In the genomic region with DNA sequence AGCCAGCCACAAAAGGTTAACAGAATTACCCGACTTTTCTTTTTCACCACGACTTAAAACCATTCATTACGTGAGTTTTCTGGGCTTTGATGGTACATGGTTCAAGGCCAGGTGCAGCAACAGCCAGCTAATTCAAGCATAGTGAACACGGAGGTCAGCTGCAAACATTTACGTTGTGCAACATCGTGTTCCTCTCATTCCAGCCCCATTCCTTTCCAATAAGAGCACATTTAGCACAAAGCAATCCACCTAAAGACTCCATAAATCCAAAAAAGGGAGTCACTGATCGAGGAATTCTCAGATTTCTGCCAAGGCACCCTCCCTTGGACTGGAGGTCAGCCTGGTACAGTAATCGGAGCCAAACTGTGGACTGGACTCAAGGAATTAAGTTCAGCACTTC, we compare ENCODE assay signal across 9 cellular contexts. TPM values are rescaled to one million over a fixed set of nuclear protein-coding genes. Genes with fewer than 3 reads are reported as not detected.
DNase-seq lines count a peak whose midpoint lies in the region; ATAC-seq, FAIRE-seq and TF ChIP-seq lines count a peak whose summit lies in the region.
"Had no signal": no experiment of that assay in that cellular context is flagged by ENCODE, and none has a peak within 500 bp of the region (broad histone marks: within the 10 kb centered on the region; RNA-seq: fewer than 3 reads in every experiment).

No MANE protein-coding gene starts in this region.

- H3K4me3 Mint-ChIP-seq in stimulated activated memory B cell treated with anti-CD40 and anti-IgM and Interleukin-4, amounts not matched to agents 10 μg/mL and 1 μg/mL and 100 μg/mL, for 72 hours = no peak overlapping the region
- H3K4me3 Mint-ChIP-seq: dendritic cell treated with granulocyte-macrophage colony-stimulating factor and Interleukin-4, amounts not matched to agents 40 ng/mL and 50 ng/mL, for 4 days had no signal

- no TSS peak for BruUV-seq in OCI-LY7 (replicated peaks; lab: Mats Ljungman, UMichigan)

- H3K27me3 Mint-ChIP-seq in stimulated activated memory B cell treated with anti-CD40 and anti-IgM and Interleukin-4, amounts not matched to agents 10 μg/mL and 1 μg/mL and 100 μg/mL, for 72 hours = no peaks in the 10 kb centered on the region
- H3K27me3 Mint-ChIP-seq: dendritic cell treated with granulocyte-macrophage colony-stimulating factor and Interleukin-4, amounts not matched to agents 40 ng/mL and 50 ng/mL, for 4 days had no signal

- no peaks in the 10 kb centered on the region; the same call in 1 of the 2 replicates for H3K36me3 ChIP-seq in OCI-LY7 (ENCODE audit: insufficient read depth, low read length)
- H3K36me3 ChIP-seq in rectal smooth muscle tissue (ENCODE audit: control insufficient read depth, insufficient read depth, low read length) = no peaks in the 10 kb centered on the region
- no peaks in the 10 kb centered on the region; the same call in 1 of the 2 replicates for H3K36me3 ChIP-seq in WERI-Rb-1

- POLR2A ChIA-PET in OCI-LY7 (lab: Charles Lee) = interaction anchor here (0.6 to 3.7 kb wide), 9 partner anchors 10 to 622 kb away, joined by 3 to 19 read pairs (median 3); no protein-coding TSS in a partner anchor

- no peaks in the 10 kb centered on the region for H3K9me2 ChIP-seq in OCI-LY7 (ENCODE audit: insufficient read depth, low read length)

- H4K20me1 ChIP-seq in OCI-LY7 (ENCODE audit: insufficient read depth, low read length) = 0 out of 2 replicates have a peak, but pooled peaks cover 4% of the 10 kb centered on the region

- CTCF ChIA-PET in OCI-LY7 (lab: Charles Lee; ENCODE audit: unreplicated experiment) = no interaction called here

- H3K4me2 ChIP-seq in OCI-LY7 (ENCODE audit: low read length) = peak overlapping the region; percentile 55

- H3K4me3 ChIP-seq in OCI-LY7 (ENCODE audit: low read depth, low read length, poor library complexity, severe bottlenecking) (no peak overlapping the region), fibroblast of pulmonary artery (replicated peaks; ENCODE audit: low read depth, low read length) (no peak overlapping the region), rectal smooth muscle tissue (ENCODE audit: low read length) (peak overlapping the region; percentile 50), WERI-Rb-1 (ENCODE audit: low read depth, low read length) (no peak overlapping the region)

- no peak overlapping the region for H3K27ac Mint-ChIP-seq in stimulated activated memory B cell treated with anti-CD40 and anti-IgM and Interleukin-4, amounts not matched to agents 10 μg/mL and 1 μg/mL and 100 μg/mL, for 72 hours
- H3K27ac Mint-ChIP-seq: dendritic cell treated with granulocyte-macrophage colony-stimulating factor and Interleukin-4, amounts not matched to agents 40 ng/mL and 50 ng/mL, for 4 days had no signal

- ATAC-seq in stimulated activated memory B cell treated with anti-CD40 and anti-IgM and Interleukin-4, amounts not matched to agents 10 μg/mL and 1 μg/mL and 100 μg/mL, for 72 hours = no peak

- H3K36me3 Mint-ChIP-seq in stimulated activated memory B cell treated with anti-CD40 and anti-IgM and Interleukin-4, amounts not matched to agents 10 μg/mL and 1 μg/mL and 100 μg/mL, for 72 hours = no peaks in the 10 kb centered on the region

- no peaks in the 10 kb centered on the region for H3K9me3 Mint-ChIP-seq in stimulated activated memory B cell treated with anti-CD40 and anti-IgM and Interleukin-4, amounts not matched to agents 10 μg/mL and 1 μg/mL and 100 μg/mL, for 72 hours
- H3K9me3 Mint-ChIP-seq: dendritic cell treated with granulocyte-macrophage colony-stimulating factor and Interleukin-4, amounts not matched to agents 40 ng/mL and 50 ng/mL, for 4 days had no signal

- H3K4me1 Mint-ChIP-seq in stimulated activated memory B cell treated with anti-CD40 and anti-IgM and Interleukin-4, amounts not matched to agents 10 μg/mL and 1 μg/mL and 100 μg/mL, for 72 hours = no peaks in the 10 kb centered on the region

- TF ChIP-seq POLR2A in GM12891 (IDR thresholded peaks at IDR 0.05; ENCODE audit: low read depth, low read length) = no peak

- H3K4me1 ChIP-seq in OCI-LY7 (ENCODE audit: insufficient read depth, low read length, poor library complexity, severe bottlenecking) (peaks cover 55% of the 10 kb centered on the region), rectal smooth muscle tissue (ENCODE audit: control insufficient read depth, insufficient read depth, low read length) (peaks cover 23% of the 10 kb centered on the region)

- TF ChIP-seq CTCF in OCI-LY7 (conservative IDR thresholded peaks at IDR 0.05; ENCODE audit: low read length) (no peak), fibroblast of pulmonary artery (IDR thresholded peaks at IDR 0.05; ENCODE audit: low read length, missing control alignments) (no peak), WERI-Rb-1 (IDR thresholded peaks at IDR 0.05; ENCODE audit: low read depth, low read length) (no peak)

- H3K27ac ChIP-seq in OCI-LY7 (ENCODE audit: low read depth, low read length, poor library complexity, severe bottlenecking) (peak overlapping the region; percentile 63), rectal smooth muscle tissue (ENCODE audit: low read depth, low read length) (peak overlapping the region; percentile 68), WERI-Rb-1 (no peak overlapping the region)

- H3K79me2 ChIP-seq in OCI-LY7 (ENCODE audit: insufficient read depth, low read depth, low read length) = no peaks in the 10 kb centered on the region

- H3K9me3 ChIP-seq in OCI-LY7 (ENCODE audit: low read length) (no peaks in the 10 kb centered on the region), WERI-Rb-1 (ENCODE audit: severe bottlenecking) (no peaks in the 10 kb centered on the region)

- FAIRE-seq in GM12891 (lab: Jason Lieb, UNC) = peak; percentile 20

- no peak overlapping the region for H2AFZ ChIP-seq in OCI-LY7 (ENCODE audit: low read length)

- H3K9ac ChIP-seq in rectal smooth muscle tissue (ENCODE audit: low read length) = no peak overlapping the region

- intact Hi-C loops in OCI-LY7 (cut with micrococcal nuclease; ENCODE audit: unreplicated experiment) = no loop called here

- no peaks in the 10 kb centered on the region for H3K27me3 ChIP-seq in rectal smooth muscle tissue (ENCODE audit: control insufficient read depth, insufficient read depth, low read length)
- no peaks in the 10 kb centered on the region for H3K27me3 ChIP-seq in WERI-Rb-1 (ENCODE audit: insufficient read depth, low read depth, severe bottlenecking)

- DNase-seq in GM12891 (ENCODE audit: insufficient read length, low spot score) (no peak), OCI-LY7 (ENCODE audit: low spot score) (no peak), fibroblast of pulmonary artery (ENCODE audit: low read depth) (peak; percentile 95), WERI-Rb-1 (no peak), retina (no peak), cerebellum (ENCODE audit: low spot score) (no peak)

TF ChIP-seq in GM12891, 5 proteins besides CTCF, POLR2A, EP300 and RAD21:
- TF ChIP-seq TAF1 (IDR thresholded peaks at IDR 0.05; ENCODE audit: low read depth, low read length) (no peak), POU2F2 (IDR thresholded peaks at IDR 0.05; ENCODE audit: low read depth, low read length) (no peak)
TF ChIP-seq in GM12891: peak in this region for 0.

RNA-seq across cellular contexts. Expression of gene NREP, which starts 14.4 kb away (rescaled TPM):
- polyA plus RNA-seq in GM12891 (2012; ENCODE audit: low read depth, missing spikeins) = 20.6 TPM
- 85.2 and 100 TPM in 2 replicates for total RNA-seq in OCI-LY7 (2014; rRNA removed; shearing (Covaris generic))
- total RNA-seq in OCI-LY7 (2022) (40.0 and 56.1 TPM in 2 replicates), cerebellum (717 TPM)
